31 cellular contexts compared by ENCODE assay signal in genomic region chr18:75797046-75797445, GRCh38.
"Had no signal": no experiment of that assay in that cellular context is flagged by ENCODE, and none has a peak within 500 bp of the region (broad histone marks: within the 10 kb centered on the region; RNA-seq: fewer than 3 reads in every experiment).

No MANE protein-coding gene starts in this region.

- H3K9me3 ChIP-seq: ovary, right lobe of liver, sigmoid colon, thoracic aorta, thyroid gland, uterus had no signal

- H3K27ac Mint-ChIP-seq: naive thymus-derived CD4-positive, alpha-beta T cell; natural killer cell; nephron; neural progenitor cell; progenitor cell of endocrine pancreas; stimulated activated memory B cell treated with anti-CD40 and anti-IgM and Interleukin-4, amounts not matched to agents 10 μg/mL and 1 μg/mL and 100 μg/mL, for 72 hours; stimulated activated naive CD8-positive, alpha-beta T cell treated with anti-CD3 and anti-CD28 coated beads, Interleukin-15, amount 100 ng/mL, for 72 hours; type B pancreatic cell had no signal

- H3K4me3 Mint-ChIP-seq: naive thymus-derived CD4-positive, alpha-beta T cell; natural killer cell; nephron; neural progenitor cell; stimulated activated memory B cell treated with anti-CD40 and anti-IgM and Interleukin-4, amounts not matched to agents 10 μg/mL and 1 μg/mL and 100 μg/mL, for 72 hours; stimulated activated naive CD8-positive, alpha-beta T cell treated with anti-CD3 and anti-CD28 coated beads, Interleukin-15, amount 100 ng/mL, for 72 hours; type B pancreatic cell had no signal

- DNase-seq: naive thymus-derived CD4-positive, alpha-beta T cell; natural killer cell; occipital lobe; ovary; posterior cingulate gyrus; psoas muscle; right cardiac atrium; right lobe of liver; sigmoid colon; spleen; stimulated activated CD4-positive, alpha-beta T cell treated with anti-CD3 and anti-CD28 coated beads, Interleukin-12 subunit alpha, Interleukin-12 subunit beta, amount 100 ng/mL, for 4 hours; stimulated activated CD4-positive, alpha-beta T cell treated with anti-CD3 and anti-CD28 coated beads, Interleukin-1b, Interleukin-23, amount 100 ng/mL, for 48 hours; stimulated activated CD4-positive, alpha-beta T cell treated with anti-CD3 and anti-CD28 coated beads, Interleukin-4, amount 100 ng/mL, for 1 hour; stimulated activated CD4-positive, alpha-beta T cell treated with anti-CD3 and anti-CD28 coated beads, Interleukin-4, amount 100 ng/mL, for 4 hours; stimulated activated CD8-positive, alpha-beta memory T cell treated with anti-CD3 and anti-CD28 coated beads, Interleukin-4, amount 100 ng/mL, for 48 hours; stimulated activated naive CD4-positive, alpha-beta T cell; stimulated activated naive CD8-positive, alpha-beta T cell treated with anti-CD3 and anti-CD28 coated beads, Interleukin-15, amount 100 ng/mL, for 72 hours; stimulated activated naive CD8-positive, alpha-beta T cell treated with anti-CD3 and anti-CD28 coated beads, Interleukin-15, Interleukin-2, amounts not matched to agents 100 U/mL and 50 U/mL, for 24 hours; thyroid gland; upper lobe of right lung; uterus had no signal

- H3K27me3 ChIP-seq: neural progenitor cell, ovary, right lobe of liver, sigmoid colon, spleen, thyroid gland, tibial nerve, upper lobe of right lung, uterus had no signal

- H3K79me2 ChIP-seq: parathyroid adenoma had no signal

- H3K36me3 ChIP-seq: neural progenitor cell, ovary, right lobe of liver, sigmoid colon, spleen, thoracic aorta, thyroid gland, tibial nerve, upper lobe of right lung, uterus had no signal

- H3K36me3 Mint-ChIP-seq: natural killer cell; neural progenitor cell; stimulated activated memory B cell treated with anti-CD40 and anti-IgM and Interleukin-4, amounts not matched to agents 10 μg/mL and 1 μg/mL and 100 μg/mL, for 72 hours; type B pancreatic cell had no signal

- H3K4me1 ChIP-seq: neural progenitor cell, parathyroid adenoma, psoas muscle, right lobe of liver, spleen, upper lobe of right lung, uterus had no signal

- H3K4me2 ChIP-seq: neural progenitor cell, smooth muscle cell had no signal

- H3K27ac ChIP-seq: neural progenitor cell, ovary, parathyroid adenoma, psoas muscle, right lobe of liver, sigmoid colon, skin epidermis, spleen, thoracic aorta, thyroid gland, tibial nerve, upper lobe of right lung, uterus had no signal

- H3K27me3 Mint-ChIP-seq: progenitor cell of endocrine pancreas; stimulated activated memory B cell treated with anti-CD40 and anti-IgM and Interleukin-4, amounts not matched to agents 10 μg/mL and 1 μg/mL and 100 μg/mL, for 72 hours; type B pancreatic cell had no signal

- H3K4me1 Mint-ChIP-seq: naive thymus-derived CD4-positive, alpha-beta T cell; natural killer cell; nephron; stimulated activated memory B cell treated with anti-CD40 and anti-IgM and Interleukin-4, amounts not matched to agents 10 μg/mL and 1 μg/mL and 100 μg/mL, for 72 hours; stimulated activated naive CD8-positive, alpha-beta T cell treated with anti-CD3 and anti-CD28 coated beads, Interleukin-15, amount 100 ng/mL, for 72 hours had no signal

- H3K9me3 Mint-ChIP-seq: neural progenitor cell, type B pancreatic cell had no signal

- H3K9ac ChIP-seq: neural progenitor cell, parathyroid adenoma had no signal

- H2AFZ ChIP-seq: neural progenitor cell, parathyroid adenoma had no signal

- H3K4me3 ChIP-seq: neural progenitor cell, ovary, psoas muscle, right lobe of liver, sigmoid colon, skin epidermis, smooth muscle cell, spleen, thoracic aorta, thyroid gland, tibial nerve, upper lobe of right lung, uterus had no signal
